ENCODE assay signal across 8 cellular contexts in genomic region chr4:173334891-173335754, GRCh38. TPM values are rescaled to one million over a fixed set of nuclear protein-coding genes. Genes with fewer than 3 reads are reported as not detected.
DNase-seq lines count a peak whose midpoint lies in the region; ATAC-seq, FAIRE-seq and TF ChIP-seq lines count a peak whose summit lies in the region.

No MANE protein-coding gene starts in this region.

- peak; percentile 87 for DNase-seq in A549 (ENCODE audit: low read depth in 1 of 2, low spot score in 1 of 2)
- DNase-seq in GM13977 (ENCODE audit: low spot score) = peak; percentile 71
- peak; percentile 75 for DNase-seq in NCI-H1048 (lab: John Stamatoyannopoulos, UW)
- DNase-seq in SJSA1 (ENCODE audit: low read depth in 1 of 2, low spot score in 2 of 2) = peak; percentile 92 to 96
- DNase-seq in brain pericyte (ENCODE audit: low read depth, low spot score) = peak; percentile 12

- no peak for TF ChIP-seq EP300 in A549 (IDR thresholded peaks at IDR 0.05)

- H3K4me3 ChIP-seq in A549 = peak overlapping the region; percentile 75
- peak overlapping the region; percentile 78 for H3K4me3 ChIP-seq in SJSA1
- H3K4me3 ChIP-seq in iPS-18c (ENCODE audit: insufficient read depth, low read depth, low read length) = peak overlapping the region; percentile 67
- H3K4me3 ChIP-seq in skin epidermis = peak overlapping the region; percentile 85 to 99 (median 94)

- H3K9me3 ChIP-seq in A549 (no peaks in the 10 kb centered on the region), SJSA1 (replicated peaks) (no peaks in the 10 kb centered on the region), iPS-18c (ENCODE audit: control insufficient read depth, insufficient read depth, low read length) (no peaks in the 10 kb centered on the region)

- TF ChIP-seq POLR2A in A549 (IDR thresholded peaks at IDR 0.05; ENCODE audit: low read length) = peak; percentile 51

- in situ Hi-C loops in GM13977 (cut with MboI; ENCODE audit: low pct_unique_long_range_greater_than_20kb, low sequenced_read_pairs, unreplicated experiment) = no loop called here

- ATAC-seq in A549 (peak; percentile 79 to 81), HG02759 (IDR thresholded peaks at IDR 0.05; ENCODE audit: unreplicated experiment) (peak; percentile 40)

- H3K27ac ChIP-seq in A549 (peak overlapping the region; percentile 85 to 91), SJSA1 (peak overlapping the region; percentile 98), skin epidermis (peak overlapping the region in 17 of 21 experiments; percentile 21 to 93 (median 61))

- CTCF ChIA-PET in A549 (lab: Yijun Ruan, JAX) = interaction anchor here (1.2 to 2.7 kb wide), 4 partner anchors 10 to 83 kb away, joined by 4 to 13 read pairs (median 4); no protein-coding TSS in a partner anchor

- POLR2A ChIA-PET in A549 (lab: Yijun Ruan, JAX) = interaction anchor here (0.6 to 4.2 kb wide), 14 partner anchors 10 to 949 kb away, joined by 3 to 116 read pairs (median 5); partner anchors contain the start of genes CEP44, FBXO8, GALNT7 and SAP30

- H3K4me1 ChIP-seq in A549 (peaks cover 12% of the 10 kb centered on the region; the same call in 2 of the 3 replicates), SJSA1 (replicated peaks) (peaks cover 30% of the 10 kb centered on the region)

- WGBS in A549 (ENCODE audit: missing lambda C conversion rate) = 4% methylated on average over 17 of the region's 52 CpGs

- TF ChIP-seq CTCF in A549 (IDR thresholded peaks at IDR 0.05) = no peak
- TF ChIP-seq CTCF in GM13977 (IDR thresholded peaks at IDR 0.05; ENCODE audit: extremely low read depth, insufficient read depth, missing control alignments) = no peak

- no peaks in the 10 kb centered on the region for H3K27me3 ChIP-seq in SJSA1 (replicated peaks)

- peak overlapping the region; percentile 89 for H3K4me2 ChIP-seq in A549

- TF ChIP-seq RAD21 in A549 (conservative IDR thresholded peaks at IDR 0.05 in 1 of 2, IDR thresholded peaks at IDR 0.05 in 1 of 2) = no peak

- peaks cover 37% of the 10 kb centered on the region for H3K36me3 ChIP-seq in SJSA1

- FAIRE-seq in A549 (lab: Jason Lieb, UNC) = no peak

TF ChIP-seq in A549, 52 proteins besides CTCF, POLR2A, EP300 and RAD21 (continues in another document):
- TF ChIP-seq ESRRA (IDR thresholded peaks at IDR 0.05; ENCODE audit: borderline replicate concordance, low read length) = no peak
- no peak for TF ChIP-seq KDM1A (IDR thresholded peaks at IDR 0.05; ENCODE audit: low read depth)
- no peak for TF ChIP-seq TP53 (CRISPR knock-in tag; IDR thresholded peaks at IDR 0.05)
- no peak for TF ChIP-seq ZNF302 (CRISPR knock-in tag; IDR thresholded peaks at IDR 0.05)
- TF ChIP-seq HOXA7 (CRISPR knock-in tag; IDR thresholded peaks at IDR 0.05) = no peak
- no peak for TF ChIP-seq CHD4 (IDR thresholded peaks at IDR 0.05; ENCODE audit: borderline replicate concordance)
- no peak for TF ChIP-seq CBX8 (IDR thresholded peaks at IDR 0.05)
- no peak for TF ChIP-seq JUNB (IDR thresholded peaks at IDR 0.05)
- no peak for TF ChIP-seq SREBF2 (IDR thresholded peaks at IDR 0.05)
- TF ChIP-seq USF2 (IDR thresholded peaks at IDR 0.05) = no peak
- no peak for TF ChIP-seq HDAC2 (IDR thresholded peaks at IDR 0.05)
- no peak for TF ChIP-seq RFX5 (IDR thresholded peaks at IDR 0.05)
- no peak for TF ChIP-seq FOSB (CRISPR knock-in tag; IDR thresholded peaks at IDR 0.05)
- no peak for TF ChIP-seq SMC3 (IDR thresholded peaks at IDR 0.05)
- no peak for TF ChIP-seq BHLHE40 (IDR thresholded peaks at IDR 0.05; ENCODE audit: low read depth, low read length)
- no peak for TF ChIP-seq HOXB13 (CRISPR knock-in tag; IDR thresholded peaks at IDR 0.05; ENCODE audit: low read depth)
- no peak for TF ChIP-seq EHF (CRISPR knock-in tag; IDR thresholded peaks at IDR 0.05)
- TF ChIP-seq TFCP2L1 (CRISPR knock-in tag; IDR thresholded peaks at IDR 0.05) = 0 out of 2 replicates have a peak, but pooled peaks have one; percentile 35
- TF ChIP-seq, protein P1, sequence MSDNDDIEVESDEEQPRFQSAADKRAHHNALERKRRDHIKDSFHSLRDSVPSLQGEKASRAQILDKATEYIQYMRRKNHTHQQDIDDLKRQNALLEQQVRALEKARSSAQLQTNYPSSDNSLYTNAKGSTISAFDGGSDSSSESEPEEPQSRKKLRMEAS (IDR thresholded peaks at IDR 0.05) = peak; percentile 78
- TF ChIP-seq MAFK (IDR thresholded peaks at IDR 0.05; ENCODE audit: partially characterized antibody) = no peak
- TF ChIP-seq RNF2 (IDR thresholded peaks at IDR 0.05; ENCODE audit: borderline replicate concordance, low read depth) = no peak
- TF ChIP-seq KDM5A (IDR thresholded peaks at IDR 0.05) = peak; percentile 47; the same call in 1 of the 2 replicates
- no peak for TF ChIP-seq REST (IDR thresholded peaks at IDR 0.05)
- no peak for TF ChIP-seq MYC (IDR thresholded peaks at IDR 0.05; ENCODE audit: borderline replicate concordance, low read length)
- 0 out of 2 replicates have a peak, but pooled peaks have one; percentile 20 for TF ChIP-seq MAZ (IDR thresholded peaks at IDR 0.05; ENCODE audit: borderline replicate concordance, low read depth, low read length)
- TF ChIP-seq BCL3 (IDR thresholded peaks at IDR 0.05) = 0 out of 3 replicates have a peak, but pooled peaks have one; percentile 25
- TF ChIP-seq, protein P2, sequence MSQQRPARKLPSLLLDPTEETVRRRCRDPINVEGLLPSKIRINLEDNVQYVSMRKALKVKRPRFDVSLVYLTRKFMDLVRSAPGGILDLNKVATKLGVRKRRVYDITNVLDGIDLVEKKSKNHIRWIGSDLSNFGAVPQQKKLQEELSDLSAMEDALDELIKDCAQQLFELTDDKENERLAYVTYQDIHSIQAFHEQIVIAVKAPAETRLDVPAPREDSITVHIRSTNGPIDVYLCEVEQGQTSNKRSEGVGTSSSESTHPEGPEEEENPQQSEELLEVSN (IDR thresholded peaks at IDR 0.05; ENCODE audit: borderline replicate concordance, low read depth) = peak; percentile 45; the same call in 1 of the 2 replicates
- no peak for TF ChIP-seq RCOR1 (IDR thresholded peaks at IDR 0.05; ENCODE audit: low read depth, low read length)

RNA-seq across cellular contexts. Expression of gene HMGB2, which starts 1.0 kb away (rescaled TPM):
- polyA plus RNA-seq in A549 (2011; rRNA removed) = 67.3 and 128 TPM in 2 replicates
- 45.2 and 68.6 TPM in 2 replicates for polyA plus RNA-seq in A549 (2012; cell fraction: cytosol; rRNA removed)
- 20.9 and 28.8 TPM in 2 replicates for polyA plus RNA-seq in A549 (2012; cell fraction: nucleus; rRNA removed)
- polyA plus RNA-seq in A549 (2017; fragmentation: RNase III; extraction: RNeasy Plus Mini Kit Qiagen cat#74134 plus additional on column Dnase treatment) = 101 to 108 TPM (median 103 TPM) in 3 replicates
- polyA minus RNA-seq in A549 (2011; rRNA and poly(A)+ RNA removed) = 11.1 and 13.7 TPM in 2 replicates
- 412 and 500 TPM in 2 replicates for total RNA-seq in SJSA1 (2014; rRNA removed; shearing (Covaris generic))

RNA-seq across cellular contexts. Expression of gene SAP30, which starts 35.6 kb away (rescaled TPM):
- polyA plus RNA-seq in A549 (2011; rRNA removed) = 12.0 and 19.6 TPM in 2 replicates
- polyA plus RNA-seq in A549 (2012; cell fraction: cytosol; rRNA removed) = 14.2 and 14.9 TPM in 2 replicates
- 10.7 and 12.5 TPM in 2 replicates for polyA plus RNA-seq in A549 (2012; cell fraction: nucleus; rRNA removed)
- polyA plus RNA-seq in A549 (2017; fragmentation: RNase III; extraction: RNeasy Plus Mini Kit Qiagen cat#74134 plus additional on column Dnase treatment) = 16.5 to 18.4 TPM (median 17.2 TPM) in 3 replicates
- polyA minus RNA-seq in A549 (2011; rRNA and poly(A)+ RNA removed) = 0.70 and 2.0 TPM in 2 replicates
- total RNA-seq in SJSA1 (2014; rRNA removed; shearing (Covaris generic)) = 39.0 and 61.7 TPM in 2 replicates

Comparison
In these comparisons a context has a peak if more than half of its experiments do, and no peak if none do; other contexts are left out.
1. Peak in every context shown above with its lines: DNase-seq, ATAC-seq, H3K4me3 ChIP-seq and H3K27ac ChIP-seq.
2. DNase-seq: peak in every context shown above with its lines; median percentile 94 in SJSA1; 87 in A549; 75 in NCI-H1048; 71 in GM13977; 12 in brain pericyte.